ENCODE assay signal across 9 cellular contexts in genomic region chr16:8173111-8173644, GRCh38.
DNase-seq lines count a peak whose midpoint lies in the region; ATAC-seq and TF ChIP-seq lines count a peak whose summit lies in the region.
"Had no signal": no experiment of that assay in that cellular context is flagged by ENCODE, and none has a peak within 500 bp of the region (broad histone marks: within the 10 kb centered on the region; RNA-seq: fewer than 3 reads in every experiment).

No MANE protein-coding gene starts in this region.

- no peak overlapping the region for H3K4me3 Mint-ChIP-seq in activated CD4-positive, alpha-beta memory T cell treated with anti-CD3 and anti-CD28 coated beads, Interleukin-2, amount 10 ng/mL, durations not matched to agents 7 days and 5 days
- H3K4me3 Mint-ChIP-seq: T-helper 1 cell treated with Interleukin-12 subunit alpha and Interleukin-12 subunit beta and Interleukin-4 antibody, amounts not matched to agents 30 μg/mL and 1 μg/mL, for 36 hours had no signal

- CTCF ChIA-PET in HEK293T (lab: Yijun Ruan, JAX) = interaction anchor here (1.0 kb wide), 1 partner anchor 186 kb away, joined by 4 read pairs; no protein-coding TSS in a partner anchor
- CTCF ChIA-PET in activated CD4-positive, alpha-beta memory T cell treated with anti-CD3 and anti-CD28 coated beads, Interleukin-2, amount 10 ng/mL, durations not matched to agents 7 days and 5 days (lab: Charles Lee) = interaction anchor here (0.7 kb wide), 1 partner anchor 22 kb away, joined by 3 read pairs; no protein-coding TSS in a partner anchor

- POLR2A ChIA-PET in HEK293T (lab: Yijun Ruan, JAX) = no interaction called here
- POLR2A ChIA-PET in activated CD4-positive, alpha-beta memory T cell treated with anti-CD3 and anti-CD28 coated beads, Interleukin-2, amount 10 ng/mL, durations not matched to agents 7 days and 5 days (lab: Charles Lee) = no interaction called here

- intact Hi-C loops in left cardiac atrium (cut with DNase I) = loop anchor here in 1 of 2 donors (5.0 kb wide), 2 partner anchors 906 to 1146 kb away; no protein-coding TSS in a partner anchor

- H3K9me3 Mint-ChIP-seq in activated CD4-positive, alpha-beta memory T cell treated with anti-CD3 and anti-CD28 coated beads, Interleukin-2, amount 10 ng/mL, durations not matched to agents 7 days and 5 days = peaks cover 11% of the 10 kb centered on the region

- peak; percentile 24 for DNase-seq in DMS 273 treated with DMSO at 0.1 percent for 48 hours (lab: John Stamatoyannopoulos, UW)
- peak; percentile 79 for DNase-seq in HEK293T (ENCODE audit: extremely low spot score)
- DNase-seq in NCI-H226 = peak; percentile 56
- peak; percentile 24 for DNase-seq in activated CD4-positive, alpha-beta memory T cell treated with anti-CD3 and anti-CD28 coated beads, Interleukin-2, amount 10 ng/mL, durations not matched to agents 7 days and 5 days
- peak; percentile 76 for DNase-seq in left cardiac atrium
- DNase-seq in retina = peak; percentile 73

- H3K36me3 Mint-ChIP-seq in activated CD4-positive, alpha-beta memory T cell treated with anti-CD3 and anti-CD28 coated beads, Interleukin-2, amount 10 ng/mL, durations not matched to agents 7 days and 5 days (ENCODE audit: low read depth) = no peaks in the 10 kb centered on the region

- no peaks in the 10 kb centered on the region for H3K4me1 Mint-ChIP-seq in activated CD4-positive, alpha-beta memory T cell treated with anti-CD3 and anti-CD28 coated beads, Interleukin-2, amount 10 ng/mL, durations not matched to agents 7 days and 5 days

- ATAC-seq in left cardiac atrium = peak; percentile 63 to 73
- ATAC-seq in GM21390 (IDR thresholded peaks at IDR 0.05; ENCODE audit: unreplicated experiment) = no peak
- ATAC-seq in HG03460 (IDR thresholded peaks at IDR 0.05; ENCODE audit: unreplicated experiment) = no peak

- no peak overlapping the region for H3K27ac Mint-ChIP-seq in activated CD4-positive, alpha-beta memory T cell treated with anti-CD3 and anti-CD28 coated beads, Interleukin-2, amount 10 ng/mL, durations not matched to agents 7 days and 5 days
- H3K27ac Mint-ChIP-seq: T-helper 1 cell treated with Interleukin-12 subunit alpha and Interleukin-12 subunit beta and Interleukin-4 antibody, amounts not matched to agents 30 μg/mL and 1 μg/mL, for 36 hours had no signal

- no peaks in the 10 kb centered on the region for H3K27me3 Mint-ChIP-seq in activated CD4-positive, alpha-beta memory T cell treated with anti-CD3 and anti-CD28 coated beads, Interleukin-2, amount 10 ng/mL, durations not matched to agents 7 days and 5 days

TF ChIP-seq in HEK293T, 16 proteins besides CTCF, POLR2A, EP300 and RAD21:
- TF ChIP-seq BHLHE40 (IDR thresholded peaks at IDR 0.05; ENCODE audit: borderline replicate concordance) (no peak), ZNF384 (IDR thresholded peaks at IDR 0.05) (no peak), NFRKB (IDR thresholded peaks at IDR 0.05) (no peak)

Comparison
In these comparisons a context has a peak if more than half of its experiments do, and no peak if none do; other contexts are left out.
1. DNase-seq: peak in every context shown above with its lines; median percentile 79 in HEK293T; 76 in left cardiac atrium; 73 in retina; 56 in NCI-H226; 24 in DMS 273 treated with DMSO at 0.1 percent for 48 hours; 24 in activated CD4-positive, alpha-beta memory T cell treated with anti-CD3 and anti-CD28 coated beads, Interleukin-2, amount 10 ng/mL, durations not matched to agents 7 days and 5 days.
2. ATAC-seq: peak in left cardiac atrium (2 of 2); none in GM21390 (single experiment) and HG03460 (single experiment).